Comparison of ENCODE assay signal across 8 cellular contexts in genomic region chr18:63367241-63367953, GRCh38. TPM values are rescaled to one million over a fixed set of nuclear protein-coding genes. Genes with fewer than 3 reads are reported as not detected.
DNase-seq lines count a peak whose midpoint lies in the region; ATAC-seq and TF ChIP-seq lines count a peak whose summit lies in the region.

No MANE protein-coding gene starts in this region.

- peak overlapping the region; percentile 92 for H3K4me3 Mint-ChIP-seq in central memory CD8-positive, alpha-beta T cell

- intact Hi-C loops in spleen (cut with DNase I; ENCODE audit: low total_unique reads): loop anchor here (10.0 kb wide), 1 partner anchor 57 kb away; the partner anchor contains the start of gene VPS4B

- in situ Hi-C loops in GM18951 (cut with MboI; ENCODE audit: low sequenced_read_pairs, unreplicated experiment): no loop called here

- TF ChIP-seq CTCF in AG09309 (IDR thresholded peaks at IDR 0.05; ENCODE audit: control insufficient read depth, insufficient read depth, low read depth, low read length, missing control alignments): no peak
- peak in 1 of 11 experiments; percentile 8 for TF ChIP-seq CTCF in spleen (IDR thresholded peaks at IDR 0.05 in 8 of 11, conservative IDR thresholded peaks at IDR 0.05 in 3 of 11)

- H3K27ac Mint-ChIP-seq in central memory CD8-positive, alpha-beta T cell (ENCODE audit: low read depth): no peak overlapping the region

- no peaks in the 10 kb centered on the region for H3K27me3 ChIP-seq in spleen (replicated peaks in 1 of 7)

- peak; percentile 86 for ATAC-seq in HG03175 (IDR thresholded peaks at IDR 0.05; ENCODE audit: unreplicated experiment)
- peak; percentile 81 for ATAC-seq in central memory CD8-positive, alpha-beta T cell (replicated peaks; ENCODE audit: extremely low read depth, poor library complexity, severe bottlenecking)

- peaks cover 0 to 43% (median 35%) of the 10 kb centered on the region in 6 donors for H3K4me1 ChIP-seq in spleen

- peaks cover 0 to 4% (median 0%) of the 10 kb centered on the region in 6 donors for H3K36me3 ChIP-seq in spleen

- H3K4me1 Mint-ChIP-seq in central memory CD8-positive, alpha-beta T cell: peaks cover 36% of the 10 kb centered on the region

- peaks cover 0 to 5% (median 0%) of the 10 kb centered on the region in 8 donors for H3K9me3 ChIP-seq in spleen

- peaks cover 10% of the 10 kb centered on the region for H3K36me3 Mint-ChIP-seq in central memory CD8-positive, alpha-beta T cell (ENCODE audit: insufficient read depth)

- WGBS in spleen, 5 donors: 0 to 1% (median 0%) methylated on average over 13 to 66 of the region's 66 CpGs

- no peaks in the 10 kb centered on the region for H3K9me3 Mint-ChIP-seq in central memory CD8-positive, alpha-beta T cell

- no peaks in the 10 kb centered on the region for H3K27me3 Mint-ChIP-seq in central memory CD8-positive, alpha-beta T cell

- peak overlapping the region; percentile 80 to 98 (median 94) for H3K27ac ChIP-seq in spleen

- peak overlapping the region; percentile 65 for H3K4me3 ChIP-seq in AG09309 (ENCODE audit: control insufficient read depth, low read depth, low read length)
- H3K4me3 ChIP-seq in spleen: peak overlapping the region; percentile 75 to 98 (median 92)

- TF ChIP-seq POLR2A in GM18951 (IDR thresholded peaks at IDR 0.05; ENCODE audit: extremely low read depth, insufficient read depth, insufficient read length): peak; percentile 91
- peak in 2 of 3 donors; percentile 53 to 67 for TF ChIP-seq POLR2A in spleen (IDR thresholded peaks at IDR 0.05)

- DNase-seq in AG09309 (ENCODE audit: low read depth): peak; percentile 96
- peak; percentile 98 for DNase-seq in NCI-H2227 treated with DMSO at 0.1 percent for 48 hours (lab: John Stamatoyannopoulos, UW)
- peak; percentile 52 to 70 (median 63) for DNase-seq in activated CD4-positive, CD25-positive, alpha-beta regulatory T cell (lab: John Stamatoyannopoulos, UW)
- peak; percentile 66 to 67 for DNase-seq in central memory CD8-positive, alpha-beta T cell (ENCODE audit: low spot score in 2 of 2)
- peak; percentile 99 for DNase-seq in iris pigment epithelial cell (ENCODE audit: low read depth)
- peak; percentile 96 for DNase-seq in spleen

RNA-seq across cellular contexts. Expression of gene KDSR, which starts 0.4 kb away (rescaled TPM):
- total RNA-seq in spleen: 10 to 100 TPM; 31.1 to 42.2 (median 33.3) TPM
- polyA plus RNA-seq in spleen: 10 to 100 TPM in 1 of 3 donors, 1 to 10 TPM in 2; 5.7 to 10.2 (median 8.9) TPM

RNA-seq across cellular contexts. Expression of gene BCL2, which starts 47.8 kb away (rescaled TPM):
- total RNA-seq in spleen: 100 to 1,000 TPM in 1 of 7 donors, 10 to 100 TPM in 6; 65.7 to 112 (median 83.2) TPM
- polyA plus RNA-seq in spleen: 10 to 100 TPM in 2 of 3 donors, 1 to 10 TPM in 1; 9.6 to 18.0 (median 15.0) TPM

RNA-seq across cellular contexts. Expression of gene VPS4B, which starts 54.9 kb away (rescaled TPM):
- 10 to 100 TPM; 39.8 to 69.4 (median 63.9) TPM for total RNA-seq in spleen
- 10 to 100 TPM; 11.1 to 18.9 (median 12.6) TPM for polyA plus RNA-seq in spleen

Comparison
In these comparisons a context has a peak if more than half of its experiments do, and no peak if none do; other contexts are left out.
1. Peak in every context shown above with its lines: DNase-seq, ATAC-seq, H3K4me3 ChIP-seq and H3K27ac ChIP-seq.